Comparison of ENCODE assay signal across 1 cellular context in genomic region chr1:151048645-151049032, GRCh38.
TF ChIP-seq lines count a peak whose summit lies in the region.

No MANE protein-coding gene starts in this region.

TF ChIP-seq in GM23338, 12 proteins besides CTCF, POLR2A, EP300 and RAD21 (continued from another document):
- TF ChIP-seq, protein P1, sequence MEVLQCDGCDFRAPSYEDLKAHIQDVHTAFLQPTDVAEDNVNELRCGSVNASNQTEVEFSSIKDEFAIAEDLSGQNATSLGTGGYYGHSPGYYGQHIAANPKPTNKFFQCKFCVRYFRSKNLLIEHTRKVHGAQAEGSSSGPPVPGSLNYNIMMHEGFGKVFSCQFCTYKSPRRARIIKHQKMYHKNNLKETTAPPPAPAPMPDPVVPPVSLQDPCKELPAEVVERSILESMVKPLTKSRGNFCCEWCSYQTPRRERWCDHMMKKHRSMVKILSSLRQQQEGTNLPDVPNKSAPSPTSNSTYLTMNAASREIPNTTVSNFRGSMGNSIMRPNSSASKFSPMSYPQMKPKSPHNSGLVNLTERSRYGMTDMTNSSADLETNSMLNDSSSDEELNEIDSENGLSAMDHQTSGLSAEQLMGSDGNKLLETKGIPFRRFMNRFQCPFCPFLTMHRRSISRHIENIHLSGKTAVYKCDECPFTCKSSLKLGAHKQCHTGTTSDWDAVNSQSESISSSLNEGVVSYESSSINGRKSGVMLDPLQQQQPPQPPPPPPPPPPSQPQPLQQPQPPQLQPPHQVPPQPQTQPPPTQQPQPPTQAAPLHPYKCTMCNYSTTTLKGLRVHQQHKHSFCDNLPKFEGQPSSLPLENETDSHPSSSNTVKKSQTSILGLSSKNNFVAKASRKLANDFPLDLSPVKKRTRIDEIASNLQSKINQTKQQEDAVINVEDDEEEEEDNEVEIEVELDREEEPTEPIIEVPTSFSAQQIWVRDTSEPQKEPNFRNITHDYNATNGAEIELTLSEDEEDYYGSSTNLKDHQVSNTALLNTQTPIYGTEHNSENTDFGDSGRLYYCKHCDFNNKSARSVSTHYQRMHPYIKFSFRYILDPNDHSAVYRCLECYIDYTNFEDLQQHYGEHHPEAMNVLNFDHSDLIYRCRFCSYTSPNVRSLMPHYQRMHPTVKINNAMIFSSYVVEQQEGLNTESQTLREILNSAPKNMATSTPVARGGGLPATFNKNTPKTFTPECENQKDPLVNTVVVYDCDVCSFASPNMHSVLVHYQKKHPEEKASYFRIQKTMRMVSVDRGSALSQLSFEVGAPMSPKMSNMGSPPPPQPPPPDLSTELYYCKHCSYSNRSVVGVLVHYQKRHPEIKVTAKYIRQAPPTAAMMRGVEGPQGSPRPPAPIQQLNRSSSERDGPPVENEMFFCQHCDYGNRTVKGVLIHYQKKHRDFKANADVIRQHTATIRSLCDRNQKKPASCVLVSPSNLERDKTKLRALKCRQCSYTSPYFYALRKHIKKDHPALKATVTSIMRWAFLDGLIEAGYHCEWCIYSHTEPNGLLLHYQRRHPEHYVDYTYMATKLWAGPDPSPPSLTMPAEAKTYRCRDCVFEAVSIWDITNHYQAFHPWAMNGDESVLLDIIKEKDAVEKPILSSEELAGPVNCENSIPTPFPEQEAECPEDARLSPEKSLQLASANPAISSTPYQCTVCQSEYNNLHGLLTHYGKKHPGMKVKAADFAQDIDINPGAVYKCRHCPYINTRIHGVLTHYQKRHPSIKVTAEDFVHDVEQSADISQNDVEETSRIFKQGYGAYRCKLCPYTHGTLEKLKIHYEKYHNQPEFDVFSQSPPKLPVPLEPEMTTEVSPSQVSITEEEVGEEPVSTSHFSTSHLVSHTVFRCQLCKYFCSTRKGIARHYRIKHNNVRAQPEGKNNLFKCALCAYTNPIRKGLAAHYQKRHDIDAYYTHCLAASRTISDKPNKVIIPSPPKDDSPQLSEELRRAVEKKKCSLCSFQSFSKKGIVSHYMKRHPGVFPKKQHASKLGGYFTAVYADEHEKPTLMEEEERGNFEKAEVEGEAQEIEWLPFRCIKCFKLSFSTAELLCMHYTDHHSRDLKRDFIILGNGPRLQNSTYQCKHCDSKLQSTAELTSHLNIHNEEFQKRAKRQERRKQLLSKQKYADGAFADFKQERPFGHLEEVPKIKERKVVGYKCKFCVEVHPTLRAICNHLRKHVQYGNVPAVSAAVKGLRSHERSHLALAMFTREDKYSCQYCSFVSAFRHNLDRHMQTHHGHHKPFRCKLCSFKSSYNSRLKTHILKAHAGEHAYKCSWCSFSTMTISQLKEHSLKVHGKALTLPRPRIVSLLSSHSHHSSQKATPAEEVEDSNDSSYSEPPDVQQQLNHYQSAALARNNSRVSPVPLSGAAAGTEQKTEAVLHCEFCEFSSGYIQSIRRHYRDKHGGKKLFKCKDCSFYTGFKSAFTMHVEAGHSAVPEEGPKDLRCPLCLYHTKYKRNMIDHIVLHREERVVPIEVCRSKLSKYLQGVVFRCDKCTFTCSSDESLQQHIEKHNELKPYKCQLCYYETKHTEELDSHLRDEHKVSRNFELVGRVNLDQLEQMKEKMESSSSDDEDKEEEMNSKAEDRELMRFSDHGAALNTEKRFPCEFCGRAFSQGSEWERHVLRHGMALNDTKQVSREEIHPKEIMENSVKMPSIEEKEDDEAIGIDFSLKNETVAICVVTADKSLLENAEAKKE (CRISPR knock-in tag; IDR thresholded peaks at IDR 0.05): 0 out of 2 replicates have a peak, but pooled peaks have one; percentile 5
- TF ChIP-seq ZNF331 (CRISPR knock-in tag; IDR thresholded peaks at IDR 0.05; ENCODE audit: low read depth) (no peak), EZH2 (IDR thresholded peaks at IDR 0.05; ENCODE audit: low read depth, unreplicated experiment) (no peak)
